In the genomic region with DNA sequence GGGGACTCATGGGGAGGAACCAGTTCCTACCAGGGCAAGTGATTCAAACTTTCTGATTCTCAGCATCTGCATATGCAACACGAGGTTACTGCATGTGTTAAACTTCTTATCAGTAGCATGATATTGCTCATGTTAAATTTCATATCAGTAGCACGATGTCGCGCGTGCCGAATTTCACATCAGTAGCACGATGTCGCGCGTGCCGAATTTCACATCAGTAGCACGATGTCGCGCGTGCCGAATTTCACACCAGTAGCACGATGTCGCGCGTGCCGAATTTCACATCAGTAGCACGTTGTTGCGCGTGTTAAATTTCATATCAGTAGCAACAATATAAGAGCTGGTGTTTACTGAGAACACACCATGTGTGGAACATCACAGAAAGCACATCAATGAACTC, we compare ENCODE assay signal across 20 cellular contexts.
DNase-seq lines count a peak whose midpoint lies in the region; ATAC-seq and TF ChIP-seq lines count a peak whose summit lies in the region.
"Had no signal": no experiment of that assay in that cellular context is flagged by ENCODE, and none has a peak within 500 bp of the region (broad histone marks: within the 10 kb centered on the region; RNA-seq: fewer than 3 reads in every experiment).

No MANE protein-coding gene starts in this region.

- TF ChIP-seq CTCF in spleen (IDR thresholded peaks at IDR 0.05 in 8 of 11, conservative IDR thresholded peaks at IDR 0.05 in 3 of 11) (no peak), psoas muscle (IDR thresholded peaks at IDR 0.05) (no peak)

- 81 to 92% (median 82%) methylated on average over 24 of the region's 24 CpGs for WGBS in spleen, 5 donors
- 58 to 66% (median 66%) methylated on average over 19 to 24 of the region's 24 CpGs for WGBS in psoas muscle, 3 donors

- ATAC-seq in psoas muscle, result no peak
- ATAC-seq: GM12878, GM23338 had no signal

- H3K4me1 ChIP-seq in spleen (no peaks in the 10 kb centered on the region), psoas muscle (no peaks in the 10 kb centered on the region)
- H3K4me1 ChIP-seq: BE2C had no signal

- H3K9me3 ChIP-seq in spleen (peaks cover 0 to under 1% (median 0%) of the 10 kb centered on the region in 8 donors), psoas muscle (no peaks in the 10 kb centered on the region)
- H3K9me3 ChIP-seq: BE2C had no signal

- H3K27ac ChIP-seq in spleen, result no peak overlapping the region
- H3K27ac ChIP-seq in psoas muscle, result no peak overlapping the region
- H3K27ac ChIP-seq: HL-60 had no signal

- TF ChIP-seq POLR2A in spleen (IDR thresholded peaks at IDR 0.05), result no peak

- H3K4me3 ChIP-seq in spleen (no peak overlapping the region), psoas muscle (no peak overlapping the region)
- H3K4me3 ChIP-seq: GM12878, GM23338 had no signal

- H3K36me3 ChIP-seq in spleen, result no peaks in the 10 kb centered on the region
- no peaks in the 10 kb centered on the region for H3K36me3 ChIP-seq in psoas muscle (ENCODE audit: insufficient read depth in 1 of 2, low read depth in 1 of 2)
- H3K36me3 ChIP-seq: BE2C had no signal

- intact Hi-C loops in spleen (cut with DNase I; ENCODE audit: low total_unique reads) (no loop called here), psoas muscle (cut with DNase I) (no loop called here)

- H3K27me3 ChIP-seq in spleen (replicated peaks in 1 of 7) (peaks cover 0 to 51% (median 5%) of the 10 kb centered on the region in 7 donors), psoas muscle (ENCODE audit: insufficient read depth in 3 of 3, low read length in 2 of 3) (peaks cover 0 to 5% (median 0%) of the 10 kb centered on the region in 3 donors)

- DNase-seq in ecto neural progenitor cell (ENCODE audit: low spot score), result peak; percentile 10
- DNase-seq in mesenteric fat pad (ENCODE audit: low spot score), result peak; percentile 78
- peak; percentile 3 for DNase-seq in spleen
- DNase-seq in NCI-H446 treated with DMSO at 0.1 percent for 48 hours (lab: John Stamatoyannopoulos, UW), result no peak
- DNase-seq in psoas muscle, result no peak
- DNase-seq in NCI-H1930 (lab: John Stamatoyannopoulos, UW), result no peak
- DNase-seq: ACHN; BE2C; C1 segment of cervical spinal cord; CD4-positive, CD25-positive, alpha-beta regulatory T cell; CD8-positive, alpha-beta memory T cell; COR-L47; DMS 273 treated with DMSO at 0.1 percent for 48 hours; DMS53; DND-41; EL; HCEC 1CT had no signal

Comparison
In these comparisons a context has a peak if more than half of its experiments do, and no peak if none do; other contexts are left out.
1. DNase-seq: peak in ecto neural progenitor cell (single experiment), mesenteric fat pad (single experiment) and spleen (single experiment); none in NCI-H446 treated with DMSO at 0.1 percent for 48 hours (single experiment), psoas muscle (0 of 2) and NCI-H1930 (0 of 2).